Comparison of ENCODE assay signal across 8 cellular contexts in the genomic region with DNA sequence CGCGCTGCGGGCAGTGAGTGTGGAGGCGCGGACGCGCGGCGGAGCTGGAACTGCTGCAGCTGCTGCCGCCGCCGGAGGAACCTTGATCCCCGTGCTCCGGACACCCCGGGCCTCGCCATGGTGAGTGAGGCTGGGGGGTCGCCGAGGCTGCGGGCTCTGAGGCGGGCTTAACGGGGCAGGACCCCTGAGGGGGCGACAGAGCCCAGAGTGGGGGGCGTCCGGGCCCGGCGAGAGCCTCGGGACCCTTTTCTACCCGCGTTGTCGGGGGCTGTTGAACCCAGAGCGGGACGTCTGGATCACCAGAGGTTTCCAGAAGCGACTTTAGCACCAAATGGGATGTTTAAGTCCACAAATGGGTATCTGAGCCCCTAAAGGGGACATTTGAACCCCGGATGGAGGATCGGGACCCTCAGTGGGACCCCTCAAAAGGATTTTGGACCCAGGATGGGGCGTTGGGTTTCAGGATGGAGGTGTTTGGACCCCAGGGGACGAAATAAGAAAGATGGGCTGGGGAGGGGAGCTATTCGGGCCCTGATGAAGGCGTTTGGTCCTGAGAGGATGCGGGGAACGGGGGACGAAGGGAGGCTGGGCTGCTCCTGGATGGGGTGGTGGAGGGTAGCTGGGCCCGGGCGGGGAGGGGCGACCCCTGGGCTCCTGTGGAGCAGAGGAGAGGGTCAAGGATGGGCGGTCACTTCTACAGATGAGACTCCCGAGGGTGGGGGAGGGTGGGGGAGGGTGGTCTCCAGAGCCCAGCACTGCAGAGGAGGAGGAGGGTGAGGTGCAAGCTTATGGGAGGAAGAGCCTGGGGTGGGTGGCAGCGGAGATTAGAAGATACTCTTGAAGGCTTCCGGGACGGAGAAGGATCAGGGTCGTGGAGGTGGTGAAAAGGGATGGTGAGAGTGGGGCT. TPM values are rescaled to one million over a fixed set of nuclear protein-coding genes. Genes with fewer than 3 reads are reported as not detected.
DNase-seq lines count a peak whose midpoint lies in the region; ATAC-seq and TF ChIP-seq lines count a peak whose summit lies in the region.

TSS of gene CALM3 (plus strand) at position 13 of the 907 bp plus-strand sequence. CDS start at position 118, 105 bp downstream.

- no peak for ATAC-seq in activated T-cell treated with anti-CD3 and anti-CD28 coated beads, Interleukin-2, amount 50 U/mL, for 72 hours (replicated peaks in 1 of 2)
- peak in 2 of 8 donors; percentile 12 to 22 for ATAC-seq in heart right ventricle
- no peak for ATAC-seq in GM19035 (IDR thresholded peaks at IDR 0.05; ENCODE audit: unreplicated experiment)

- POLR2A ChIA-PET in HEK293 (lab: Yijun Ruan, JAX) = interaction anchor here (0.5 to 3.3 kb wide), 29 partner anchors 9 to 738 kb away, joined by 3 to 39 read pairs (median 5); partner anchors contain the start of genes DACT3, FKRP, SLC1A5 and SYMPK

- H3K4me3 ChIP-seq in HEK293 (ENCODE audit: low read depth, low read length) (peak within 1 kb of the TSS; percentile 94), heart right ventricle (peak within 1 kb of the TSS; percentile 83 to 100 (median 100))

- H3K9me3 ChIP-seq in HEK293 (ENCODE audit: control insufficient read depth, insufficient read depth, low read depth, low read length) = no peaks in the 10 kb centered on the region
- H3K9me3 ChIP-seq in heart right ventricle = peaks cover 0 to 23% (median 11%) of the 10 kb centered on the region in 11 donors

- H3K4me1 ChIP-seq in HEK293 (ENCODE audit: control insufficient read depth, insufficient read depth, low read length) = peaks cover 8% of the 10 kb centered on the region
- H3K4me1 ChIP-seq in heart right ventricle = peaks cover 21 to 49% (median 42%) of the 10 kb centered on the region in 9 donors

- H3K27me3 Mint-ChIP-seq in activated T-cell treated with anti-CD3 and anti-CD28 coated beads, Interleukin-2, amount 50 U/mL, for 72 hours (ENCODE audit: low read depth) = no peaks in the 10 kb centered on the region

- peak within 1 kb of the TSS; percentile 99 for H3K4me3 Mint-ChIP-seq in activated T-cell treated with anti-CD3 and anti-CD28 coated beads, Interleukin-2, amount 50 U/mL, for 72 hours

- peaks cover 19 to 21% of the 10 kb centered on the region in 2 donors for H3K36me3 Mint-ChIP-seq in activated T-cell treated with anti-CD3 and anti-CD28 coated beads, Interleukin-2, amount 50 U/mL, for 72 hours (ENCODE audit: insufficient read depth in 2 of 2)

- CTCF ChIA-PET in HEK293 (lab: Yijun Ruan, JAX) = interaction anchor here (0.6 to 4.7 kb wide), 13 partner anchors 10 to 127 kb away, joined by 3 to 41 read pairs (median 5); partner anchors contain the start of gene DACT3

- peak; percentile 25 for DNase-seq in AG20443 (ENCODE audit: low spot score)
- DNase-seq in activated T-cell treated with anti-CD3 and anti-CD28 coated beads, Interleukin-2, amount 50 U/mL, for 72 hours = no peak
- no peak for DNase-seq in heart right ventricle
- no peak for DNase-seq in pulmonary artery endothelial cell (ENCODE audit: low read depth, low spot score)
- no peak for DNase-seq in NCI-H2081 treated with DMSO at 0.1 percent for 48 hours (lab: John Stamatoyannopoulos, UW)
- no peak for DNase-seq in activated effector memory CD4-positive, alpha-beta T cell treated with Interleukin-2 at 50 U/mL for 16 hours

- intact Hi-C loops in heart right ventricle (cut with DNase I) = loop anchor here in 1 of 10 donors (5.0 kb wide), 1 partner anchor 146 kb away; the partner anchor contains the start of genes FKRP and STRN4

- peaks cover 48% of the 10 kb centered on the region for H3K4me1 Mint-ChIP-seq in activated T-cell treated with anti-CD3 and anti-CD28 coated beads, Interleukin-2, amount 50 U/mL, for 72 hours (ENCODE audit: low read depth)

- TF ChIP-seq CTCF in HEK293 (tag by site-specific recombination; IDR thresholded peaks at IDR 0.05) (no peak), heart right ventricle (IDR thresholded peaks at IDR 0.05) (no peak)

- WGBS in heart right ventricle, 2 donors = 1% methylated on average over 49 to 51 of the region's 51 CpGs

- peak within 1 kb of the TSS; percentile 96 for H3K27ac Mint-ChIP-seq in activated T-cell treated with anti-CD3 and anti-CD28 coated beads, Interleukin-2, amount 50 U/mL, for 72 hours

- H3K36me3 ChIP-seq in HEK293 (ENCODE audit: control insufficient read depth in 2 of 2, insufficient read depth in 1 of 2, low read length in 2 of 2) (peaks cover 8 to 33% of the 10 kb centered on the region in 2 experiments), heart right ventricle (peaks cover 0 to 20% (median 10%) of the 10 kb centered on the region in 9 donors)

- H3K27me3 ChIP-seq in heart right ventricle = no peaks in the 10 kb centered on the region

- peaks cover 0 to 3% of the 10 kb centered on the region in 2 donors for H3K9me3 Mint-ChIP-seq in activated T-cell treated with anti-CD3 and anti-CD28 coated beads, Interleukin-2, amount 50 U/mL, for 72 hours

- H3K27ac ChIP-seq in HEK293 (ENCODE audit: extremely low read depth, low read depth, low read length) (peak within 1 kb of the TSS; percentile 99), heart right ventricle (peak within 1 kb of the TSS; percentile 84 to 100 (median 99))

TF ChIP-seq in HEK293, 187 proteins besides CTCF, POLR2A, EP300 and RAD21 (continues in another document):
- TF ChIP-seq MYNN (tag by site-specific recombination; IDR thresholded peaks at IDR 0.05; ENCODE audit: borderline replicate concordance) (no peak), PRDM1 (tag by site-specific recombination; IDR thresholded peaks at IDR 0.05) (no peak), HOXD13 (CRISPR knock-in tag; IDR thresholded peaks at IDR 0.05; ENCODE audit: borderline replicate concordance) (no peak), ZNF660 (tag by site-specific recombination; IDR thresholded peaks at IDR 0.05) (0 out of 2 replicates have a peak, but pooled peaks have one; percentile 2), ZNF596 (tag by site-specific recombination; IDR thresholded peaks at IDR 0.05) (0 out of 2 replicates have a peak, but pooled peaks have one; percentile 3), ZNF211 (tag by site-specific recombination; IDR thresholded peaks at IDR 0.05; ENCODE audit: low read depth) (no peak), ZNF394 (tag by site-specific recombination; IDR thresholded peaks at IDR 0.05; ENCODE audit: borderline replicate concordance) (no peak), ZNF747 (tag by site-specific recombination; IDR thresholded peaks at IDR 0.05) (no peak), ZNF513 (tag by site-specific recombination; IDR thresholded peaks at IDR 0.05) (0 out of 2 replicates have a peak, but pooled peaks have one; percentile 53), ZNF664 (tag by site-specific recombination; IDR thresholded peaks at IDR 0.05) (no peak), ZNF221 (tag by site-specific recombination; IDR thresholded peaks at IDR 0.05; ENCODE audit: borderline replicate concordance) (no peak), ZNF707 (tag by site-specific recombination; IDR thresholded peaks at IDR 0.05) (no peak), ZXDB (tag by site-specific recombination; IDR thresholded peaks at IDR 0.05) (no peak), ZNF791 (tag by site-specific recombination; IDR thresholded peaks at IDR 0.05) (no peak), ZNF341 (tag by site-specific recombination; IDR thresholded peaks at IDR 0.05; ENCODE audit: low read depth) (peak; percentile 62; the same call in 1 of the 2 replicates), KLF8 (tag by site-specific recombination; IDR thresholded peaks at IDR 0.05) (0 out of 2 replicates have a peak, but pooled peaks have one; percentile 15), ZNF121 (tag by site-specific recombination; IDR thresholded peaks at IDR 0.05) (no peak), ZNF350 (tag by site-specific recombination; IDR thresholded peaks at IDR 0.05) (no peak), HOXC10 (CRISPR knock-in tag; IDR thresholded peaks at IDR 0.05) (no peak), GFI1B (tag by site-specific recombination; IDR thresholded peaks at IDR 0.05) (no peak), ZNF266 (tag by site-specific recombination; IDR thresholded peaks at IDR 0.05; ENCODE audit: low read depth) (no peak), ZBTB17 (tag by site-specific recombination; IDR thresholded peaks at IDR 0.05) (no peak), ZNF302 (tag by site-specific recombination; IDR thresholded peaks at IDR 0.05; ENCODE audit: low read depth) (no peak), SP3 (tag by site-specific recombination; IDR thresholded peaks at IDR 0.05) (no peak), SP2 (tag by site-specific recombination; IDR thresholded peaks at IDR 0.05) (0 out of 2 replicates have a peak, but pooled peaks have one; percentile 9), ZNF514 (tag by site-specific recombination; IDR thresholded peaks at IDR 0.05) (no peak), ZNF433 (tag by site-specific recombination; IDR thresholded peaks at IDR 0.05; ENCODE audit: low read depth) (no peak), ZSCAN16 (tag by site-specific recombination; IDR thresholded peaks at IDR 0.05) (no peak), YY2 (tag by site-specific recombination; IDR thresholded peaks at IDR 0.05) (no peak), ZNF37A (tag by site-specific recombination; IDR thresholded peaks at IDR 0.05) (no peak)

RNA-seq across cellular contexts. Expression of gene CALM3, which starts in this region (rescaled TPM):
- total RNA-seq in activated T-cell treated with anti-CD3 and anti-CD28 coated beads, Interleukin-2, amount 50 U/mL, for 72 hours = 100 to 1,000 TPM; 292 to 300 TPM
- 100 to 1,000 TPM; 214 to 488 (median 287) TPM for total RNA-seq in heart right ventricle
- 100 to 1,000 TPM; 304 to 370 TPM for polyA plus RNA-seq in heart right ventricle
- 175 and 224 TPM in 2 replicates for total RNA-seq in pulmonary artery endothelial cell
